In the genomic region with DNA sequence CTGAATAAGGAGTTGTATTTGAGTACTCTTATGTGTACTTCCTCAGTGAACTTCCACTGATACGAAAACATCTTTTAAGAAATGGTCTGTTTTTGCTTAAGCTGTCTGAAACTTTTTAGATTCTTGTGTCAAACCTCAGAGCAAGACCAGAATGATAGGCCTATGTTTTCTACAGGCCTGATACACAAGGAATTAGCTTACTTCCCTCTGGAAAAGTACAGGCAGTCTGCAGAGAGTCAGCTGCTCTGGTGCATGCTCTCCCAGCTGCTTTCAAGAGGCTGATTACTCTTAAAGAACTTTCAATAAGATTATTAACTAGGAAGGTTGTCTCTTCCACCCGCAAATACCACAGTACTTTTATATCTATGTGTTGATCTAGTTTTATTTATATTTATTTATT, we compare ENCODE assay signal across 10 cellular contexts. TPM values are rescaled to one million over a fixed set of nuclear protein-coding genes. Genes with fewer than 3 reads are reported as not detected.
DNase-seq lines count a peak whose midpoint lies in the region; TF ChIP-seq lines count a peak whose summit lies in the region.
"Had no signal": no experiment of that assay in that cellular context is flagged by ENCODE, and none has a peak within 500 bp of the region (broad histone marks: within the 10 kb centered on the region; RNA-seq: fewer than 3 reads in every experiment).

No MANE protein-coding gene starts in this region.

- no peak for TF ChIP-seq POLR2A in testis (IDR thresholded peaks at IDR 0.05)

- intact Hi-C loops in dorsolateral prefrontal cortex (cut with DNase I) (no loop called here), testis (cut with DNase I; ENCODE audit: low total_unique reads) (no loop called here)

- peaks cover 2% of the 10 kb centered on the region for H3K9me3 Mint-ChIP-seq in neural progenitor cell
- H3K9me3 Mint-ChIP-seq: activated CD4-positive, alpha-beta memory T cell treated with anti-CD3 and anti-CD28 coated beads, Interleukin-2, amount 10 ng/mL, durations not matched to agents 7 days and 5 days; activated naive CD4-positive, alpha-beta T cell treated with anti-CD3 and anti-CD28 coated beads, Interleukin-2, amount 50 U/mL, for 24 hours had no signal

- no peak overlapping the region for H3K4me3 Mint-ChIP-seq in neural progenitor cell
- H3K4me3 Mint-ChIP-seq: activated CD4-positive, alpha-beta memory T cell treated with anti-CD3 and anti-CD28 coated beads, Interleukin-2, amount 10 ng/mL, durations not matched to agents 7 days and 5 days; activated naive CD4-positive, alpha-beta T cell treated with anti-CD3 and anti-CD28 coated beads, Interleukin-2, amount 50 U/mL, for 24 hours had no signal

- no peaks in the 10 kb centered on the region for H3K27me3 Mint-ChIP-seq in neural progenitor cell (ENCODE audit: insufficient read depth, low read depth)
- H3K27me3 Mint-ChIP-seq: activated CD4-positive, alpha-beta memory T cell treated with anti-CD3 and anti-CD28 coated beads, Interleukin-2, amount 10 ng/mL, durations not matched to agents 7 days and 5 days; activated naive CD4-positive, alpha-beta T cell treated with anti-CD3 and anti-CD28 coated beads, Interleukin-2, amount 50 U/mL, for 24 hours had no signal

- H3K9me2 ChIP-seq in OCI-LY1 (ENCODE audit: low read depth, low read length), result no peaks in the 10 kb centered on the region

- H3K36me3 Mint-ChIP-seq in neural progenitor cell, result peaks cover 11% of the 10 kb centered on the region

- no peaks in the 10 kb centered on the region for H3K79me1 ChIP-seq in mesendoderm (ENCODE audit: low read length)

- H3K27ac ChIP-seq in OCI-LY1 (ENCODE audit: low read depth, low read length, poor library complexity, severe bottlenecking) (no peak overlapping the region), dorsolateral prefrontal cortex (peak overlapping the region in 41 of 59 donors; percentile 1 to 75 (median 40)), mesendoderm (ENCODE audit: low read depth, low read length) (no peak overlapping the region), testis (peak overlapping the region; percentile 51 to 79), neural progenitor cell (no peak overlapping the region)

- no peak overlapping the region for H3K4ac ChIP-seq in mesendoderm (ENCODE audit: low read depth, low read length)

- no peak overlapping the region for H3K9ac ChIP-seq in OCI-LY1 (ENCODE audit: low read length)
- H3K9ac ChIP-seq in mesendoderm (ENCODE audit: low read length), result no peak overlapping the region
- no peak overlapping the region for H3K9ac ChIP-seq in neural progenitor cell

- no peak overlapping the region for H2AK5ac ChIP-seq in mesendoderm (ENCODE audit: low read length)

- H3F3A ChIP-seq in OCI-LY1 (ENCODE audit: insufficient read depth, low read length) (no peaks in the 10 kb centered on the region), neural progenitor cell (ENCODE audit: low read depth) (peaks cover 3% of the 10 kb centered on the region)

- H3K18ac ChIP-seq in mesendoderm (ENCODE audit: low read length), result no peak overlapping the region

- H3K4me1 ChIP-seq in OCI-LY1 (ENCODE audit: insufficient read depth, low read length, severe bottlenecking), result peaks cover 9% of the 10 kb centered on the region
- peaks cover 3% of the 10 kb centered on the region for H3K4me1 ChIP-seq in mesendoderm (ENCODE audit: control insufficient read depth, low read depth, low read length)
- no peaks in the 10 kb centered on the region for H3K4me1 ChIP-seq in testis
- H3K4me1 ChIP-seq in neural progenitor cell, result peaks cover 8% of the 10 kb centered on the region

- no peak overlapping the region for H4K5ac ChIP-seq in mesendoderm (ENCODE audit: low read length)

- H3K23ac ChIP-seq in mesendoderm (ENCODE audit: low read length), result no peak overlapping the region

- no peak overlapping the region for H2BK5ac ChIP-seq in mesendoderm (ENCODE audit: low read length)

- no peak for DNase-seq in dorsolateral prefrontal cortex
- no peak for DNase-seq in mesendoderm
- DNase-seq in testis, result peak; percentile 63
- DNase-seq in neural progenitor cell (ENCODE audit: low spot score), result no peak
- no peak for DNase-seq in GM10248 (ENCODE audit: extremely low spot score)
- no peak for DNase-seq in stimulated activated CD4-positive, alpha-beta T cell treated with anti-CD3 and anti-CD28 coated beads, Interleukin-1b, Interleukin-23, amount 100 ng/mL, for 48 hours
- DNase-seq: activated CD4-positive, alpha-beta memory T cell treated with anti-CD3 and anti-CD28 coated beads, Interleukin-2, amount 10 ng/mL, durations not matched to agents 7 days and 5 days; DMS153 had no signal

- CTCF ChIA-PET in GM10248 (lab: Yijun Ruan, JAX), result interaction anchor here (1.3 to 2.2 kb wide), 3 partner anchors 10 to 215 kb away, joined by 3 to 11 read pairs (median 3); no protein-coding TSS in a partner anchor

- H4K20me1 ChIP-seq in OCI-LY1 (ENCODE audit: insufficient read depth, low read length), result no peaks in the 10 kb centered on the region
- H4K20me1 ChIP-seq in neural progenitor cell (ENCODE audit: low read depth), result peaks cover 39% of the 10 kb centered on the region

- TF ChIP-seq CTCF in OCI-LY1 (IDR thresholded peaks at IDR 0.05; ENCODE audit: low read length) (no peak), dorsolateral prefrontal cortex (IDR thresholded peaks at IDR 0.05 in 54 of 56, conservative IDR thresholded peaks at IDR 0.05 in 2 of 56; ENCODE audit: low read depth in 1 of 56, partially characterized antibody in 56 of 56) (no peak), testis (IDR thresholded peaks at IDR 0.05) (no peak), neural progenitor cell (IDR thresholded peaks at IDR 0.05) (no peak), GM10248 (IDR thresholded peaks at IDR 0.05; ENCODE audit: control extremely low read depth, extremely low read depth, low read depth, missing control alignments) (no peak)

- no peak overlapping the region for H3K27ac Mint-ChIP-seq in neural progenitor cell
- H3K27ac Mint-ChIP-seq: activated CD4-positive, alpha-beta memory T cell treated with anti-CD3 and anti-CD28 coated beads, Interleukin-2, amount 10 ng/mL, durations not matched to agents 7 days and 5 days; activated naive CD4-positive, alpha-beta T cell treated with anti-CD3 and anti-CD28 coated beads, Interleukin-2, amount 50 U/mL, for 24 hours had no signal

- H4K8ac ChIP-seq in mesendoderm (ENCODE audit: low read depth, low read length), result no peak overlapping the region

- WGBS in mesendoderm (ENCODE audit: extremely low coverage, insufficient coverage, low lambda C conversion rate), result no CpG with 5 or more reads among the region's 2 CpGs
- 41 to 49% methylated on average over 2 of the region's 2 CpGs for WGBS in testis, 2 donors

- peaks cover 25% of the 10 kb centered on the region for H3K79me2 ChIP-seq in OCI-LY1 (ENCODE audit: insufficient read depth, low read length)
- H3K79me2 ChIP-seq in mesendoderm (ENCODE audit: control insufficient read depth, insufficient read depth, low read length), result peaks cover 16% of the 10 kb centered on the region
- H3K79me2 ChIP-seq in neural progenitor cell (ENCODE audit: low read depth), result peaks cover 100% of the 10 kb centered on the region

- no peaks in the 10 kb centered on the region for H3K27me3 ChIP-seq in OCI-LY1 (ENCODE audit: insufficient read depth, low read length)
- no peaks in the 10 kb centered on the region for H3K27me3 ChIP-seq in dorsolateral prefrontal cortex
- no peaks in the 10 kb centered on the region for H3K27me3 ChIP-seq in mesendoderm (ENCODE audit: insufficient read depth, low read length, poor library complexity)
- H3K27me3 ChIP-seq in testis, result no peaks in the 10 kb centered on the region
- no peaks in the 10 kb centered on the region for H3K27me3 ChIP-seq in neural progenitor cell

- H3K36me3 ChIP-seq in OCI-LY1 (ENCODE audit: insufficient read depth, low read length) (no peaks in the 10 kb centered on the region; the same call in 1 of the 2 replicates), mesendoderm (ENCODE audit: control insufficient read depth, insufficient read depth, low read length) (no peaks in the 10 kb centered on the region), testis (ENCODE audit: low read depth, missing control alignments) (no peaks in the 10 kb centered on the region), neural progenitor cell (no peaks in the 10 kb centered on the region)

- no peak overlapping the region for H2BK120ac ChIP-seq in mesendoderm (ENCODE audit: low read depth, low read length)

- POLR2A ChIA-PET in GM10248 (lab: Yijun Ruan, JAX), result no interaction called here

- H2AFZ ChIP-seq in OCI-LY1 (ENCODE audit: low read length) (no peak overlapping the region), neural progenitor cell (replicated peaks) (no peak overlapping the region)

- H3K56ac ChIP-seq in mesendoderm (ENCODE audit: low read length), result peak overlapping the region; percentile 57

- H3K4me3 ChIP-seq in OCI-LY1 (ENCODE audit: low read depth, low read length, poor library complexity, severe bottlenecking) (no peak overlapping the region), dorsolateral prefrontal cortex (no peak overlapping the region), mesendoderm (ENCODE audit: low read length) (no peak overlapping the region), testis (no peak overlapping the region), neural progenitor cell (no peak overlapping the region)

- peaks cover 8% of the 10 kb centered on the region for H3K4me1 Mint-ChIP-seq in neural progenitor cell

- H3K4me2 ChIP-seq in OCI-LY1 (ENCODE audit: low read length) (peak overlapping the region; percentile 3; the same call in 1 of the 2 replicates), mesendoderm (ENCODE audit: low read length) (no peak overlapping the region), neural progenitor cell (no peak overlapping the region)

- H2BK15ac ChIP-seq in mesendoderm (replicated peaks; ENCODE audit: low read depth), result no peak overlapping the region

- no peaks in the 10 kb centered on the region for H3K9me3 ChIP-seq in OCI-LY1 (ENCODE audit: low read length)
- H3K9me3 ChIP-seq in testis, result no peaks in the 10 kb centered on the region
- H3K9me3 ChIP-seq in neural progenitor cell (ENCODE audit: low read depth), result no peaks in the 10 kb centered on the region

RNA-seq across cellular contexts. Expression of gene SNX27, which starts 9.5 kb away (rescaled TPM):
- 100 to 1,000 TPM in 27 of 120 experiments, 10 to 100 TPM in 93; 71.9 to 121 (median 93.6) TPM for total RNA-seq in dorsolateral prefrontal cortex
- 19.3 TPM for polyA plus RNA-seq in mesendoderm (2013, experiment 1 of 2)
- 19.3 TPM for polyA plus RNA-seq in mesendoderm (2013, experiment 2 of 2)
- 10 to 100 TPM; 42.8 to 44.4 TPM for total RNA-seq in testis
- 24.7 TPM for polyA plus RNA-seq in testis (ENCODE audit: insufficient read depth, low read depth, low replicate concordance)
- total RNA-seq in neural progenitor cell (ENCODE audit: low replicate concordance), result 30.5 and 34.1 TPM in 2 replicates

Comparison
In these comparisons a context has a peak if more than half of its experiments do, and no peak if none do; other contexts are left out.
1. H3K27ac ChIP-seq: peak in dorsolateral prefrontal cortex (41 of 59) and testis (2 of 2); none in OCI-LY1 (single experiment), mesendoderm (single experiment) and neural progenitor cell (single experiment).